Comparison of ENCODE assay signal across 1 cellular context in genomic region chr3:112185423-112186035, GRCh38.
TF ChIP-seq lines count a peak whose summit lies in the region.

No MANE protein-coding gene starts in this region.

TF ChIP-seq in H1, 55 proteins besides CTCF, POLR2A, EP300 and RAD21:
- TF ChIP-seq RBBP5 (IDR thresholded peaks at IDR 0.05; ENCODE audit: borderline replicate concordance, low read depth, low read length), result peak; percentile 35; the same call in 1 of the 2 replicates
